1 cellular context compared by ENCODE assay signal in the genomic region with DNA sequence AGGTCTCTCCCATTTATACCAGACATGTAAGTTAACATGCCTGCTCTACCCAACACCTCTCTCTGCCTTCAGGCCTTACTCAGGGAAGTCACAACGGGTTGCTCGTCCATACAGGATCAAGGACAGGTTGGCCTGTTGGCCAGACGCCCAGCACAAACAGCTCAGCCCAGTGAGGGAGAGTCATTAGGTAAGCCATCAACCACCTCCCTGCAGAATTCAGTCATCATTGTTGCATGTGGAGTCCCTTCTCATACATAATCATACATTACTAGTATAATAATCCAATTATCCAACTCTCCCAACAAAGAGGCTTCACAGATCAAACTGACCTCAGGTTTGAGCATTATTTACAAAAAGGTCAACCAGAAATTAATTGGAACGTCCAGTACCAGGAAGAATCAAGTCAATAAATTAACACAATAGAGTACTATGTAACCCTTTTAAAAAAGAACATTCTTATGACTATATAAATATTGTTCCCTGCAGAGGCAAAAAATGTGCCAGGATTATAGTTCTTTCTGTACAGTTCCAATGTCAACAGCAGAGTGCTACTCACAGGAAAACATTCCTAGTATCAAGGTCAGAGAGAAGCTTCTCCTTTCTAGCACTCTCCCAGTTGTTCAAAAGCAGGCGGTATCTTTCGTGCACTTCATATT.
TF ChIP-seq lines count a peak whose summit lies in the region.

No MANE protein-coding gene starts in this region.

TF ChIP-seq in HepG2, 621 proteins besides CTCF, POLR2A, EP300 and RAD21 (continued from another document and continues in another):
- TF ChIP-seq, protein P1, sequence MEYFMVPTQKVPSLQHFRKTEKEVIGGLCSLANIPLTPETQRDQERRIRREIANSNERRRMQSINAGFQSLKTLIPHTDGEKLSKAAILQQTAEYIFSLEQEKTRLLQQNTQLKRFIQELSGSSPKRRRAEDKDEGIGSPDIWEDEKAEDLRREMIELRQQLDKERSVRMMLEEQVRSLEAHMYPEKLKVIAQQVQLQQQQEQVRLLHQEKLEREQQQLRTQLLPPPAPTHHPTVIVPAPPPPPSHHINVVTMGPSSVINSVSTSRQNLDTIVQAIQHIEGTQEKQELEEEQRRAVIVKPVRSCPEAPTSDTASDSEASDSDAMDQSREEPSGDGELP (IDR thresholded peaks at IDR 0.05; ENCODE audit: borderline replicate concordance, low read depth): peak; percentile 38; the same call in 1 of the 2 replicates
- TF ChIP-seq NFIC (IDR thresholded peaks at IDR 0.05; ENCODE audit: low read length) (peak; percentile 65; the same call in 1 of the 2 replicates), ZNF556 (CRISPR knock-in tag; IDR thresholded peaks at IDR 0.05; ENCODE audit: borderline replicate concordance) (no peak; the same call in 1 of the 2 replicates), TCF7 (IDR thresholded peaks at IDR 0.05; ENCODE audit: low read depth) (peak; percentile 48; the same call in 1 of the 2 replicates), MED13 (CRISPR knock-in tag; IDR thresholded peaks at IDR 0.05) (no peak), SOX13 (IDR thresholded peaks at IDR 0.05) (no peak), SOX13 (CRISPR knock-in tag; conservative IDR thresholded peaks at IDR 0.05 in 1 of 2, IDR thresholded peaks at IDR 0.05 in 1 of 2) (peak in 1 of 2 experiments; percentile 83; a peak in 2 of 4 replicates), FOXP1 (IDR thresholded peaks at IDR 0.05) (0 out of 2 replicates have a peak, but pooled peaks have one; percentile 25), FOXP1 (CRISPR knock-in tag; IDR thresholded peaks at IDR 0.05) (peak; percentile 13; the same call in 1 of the 2 replicates), SOX5 (CRISPR knock-in tag; IDR thresholded peaks at IDR 0.05; ENCODE audit: borderline replicate concordance) (peak; percentile 88; the same call in 1 of the 2 replicates), MED1 (CRISPR knock-in tag; IDR thresholded peaks at IDR 0.05) (peak; percentile 38), SOX6 (IDR thresholded peaks at IDR 0.05) (no peak), SOX6 (CRISPR knock-in tag; IDR thresholded peaks at IDR 0.05) (peak; percentile 69), ZFP62 (CRISPR knock-in tag; IDR thresholded peaks at IDR 0.05) (no peak), ZNF382 (CRISPR knock-in tag; IDR thresholded peaks at IDR 0.05; ENCODE audit: borderline replicate concordance) (no peak), NR2F6 (IDR thresholded peaks at IDR 0.05) (peak; percentile 75), NR2F6 (CRISPR knock-in tag; IDR thresholded peaks at IDR 0.05) (0 out of 2 replicates have a peak, but pooled peaks have one; percentile 32), ZNF737 (CRISPR knock-in tag; IDR thresholded peaks at IDR 0.05; ENCODE audit: borderline replicate concordance) (no peak), LCORL (IDR thresholded peaks at IDR 0.05) (no peak), LCORL (CRISPR knock-in tag; IDR thresholded peaks at IDR 0.05) (peak; percentile 42; the same call in 1 of the 2 replicates), HNF4A (CRISPR knock-in tag; IDR thresholded peaks at IDR 0.05) (peak; percentile 18; the same call in 1 of the 2 replicates), THAP11 (CRISPR knock-in tag; IDR thresholded peaks at IDR 0.05) (peak; percentile 38; the same call in 1 of the 2 replicates), GPN1 (CRISPR knock-in tag; IDR thresholded peaks at IDR 0.05; ENCODE audit: borderline replicate concordance) (no peak), ZSCAN25 (CRISPR knock-in tag; IDR thresholded peaks at IDR 0.05) (peak; percentile 61; the same call in 1 of the 2 replicates), TOPORS (CRISPR knock-in tag; IDR thresholded peaks at IDR 0.05) (no peak), KLF16 (CRISPR knock-in tag; IDR thresholded peaks at IDR 0.05) (peak in 1 of 2 experiments; percentile 50; a peak in 1 of 4 replicates), MIXL1 (CRISPR knock-in tag; IDR thresholded peaks at IDR 0.05) (peak; percentile 78), RXRA (CRISPR knock-in tag; IDR thresholded peaks at IDR 0.05) (peak; percentile 76; the same call in 1 of the 2 replicates), CEBPG (CRISPR knock-in tag; IDR thresholded peaks at IDR 0.05) (peak; percentile 55), NCOA2 (CRISPR knock-in tag; IDR thresholded peaks at IDR 0.05) (peak; percentile 67)
- TF ChIP-seq, protein P2, sequence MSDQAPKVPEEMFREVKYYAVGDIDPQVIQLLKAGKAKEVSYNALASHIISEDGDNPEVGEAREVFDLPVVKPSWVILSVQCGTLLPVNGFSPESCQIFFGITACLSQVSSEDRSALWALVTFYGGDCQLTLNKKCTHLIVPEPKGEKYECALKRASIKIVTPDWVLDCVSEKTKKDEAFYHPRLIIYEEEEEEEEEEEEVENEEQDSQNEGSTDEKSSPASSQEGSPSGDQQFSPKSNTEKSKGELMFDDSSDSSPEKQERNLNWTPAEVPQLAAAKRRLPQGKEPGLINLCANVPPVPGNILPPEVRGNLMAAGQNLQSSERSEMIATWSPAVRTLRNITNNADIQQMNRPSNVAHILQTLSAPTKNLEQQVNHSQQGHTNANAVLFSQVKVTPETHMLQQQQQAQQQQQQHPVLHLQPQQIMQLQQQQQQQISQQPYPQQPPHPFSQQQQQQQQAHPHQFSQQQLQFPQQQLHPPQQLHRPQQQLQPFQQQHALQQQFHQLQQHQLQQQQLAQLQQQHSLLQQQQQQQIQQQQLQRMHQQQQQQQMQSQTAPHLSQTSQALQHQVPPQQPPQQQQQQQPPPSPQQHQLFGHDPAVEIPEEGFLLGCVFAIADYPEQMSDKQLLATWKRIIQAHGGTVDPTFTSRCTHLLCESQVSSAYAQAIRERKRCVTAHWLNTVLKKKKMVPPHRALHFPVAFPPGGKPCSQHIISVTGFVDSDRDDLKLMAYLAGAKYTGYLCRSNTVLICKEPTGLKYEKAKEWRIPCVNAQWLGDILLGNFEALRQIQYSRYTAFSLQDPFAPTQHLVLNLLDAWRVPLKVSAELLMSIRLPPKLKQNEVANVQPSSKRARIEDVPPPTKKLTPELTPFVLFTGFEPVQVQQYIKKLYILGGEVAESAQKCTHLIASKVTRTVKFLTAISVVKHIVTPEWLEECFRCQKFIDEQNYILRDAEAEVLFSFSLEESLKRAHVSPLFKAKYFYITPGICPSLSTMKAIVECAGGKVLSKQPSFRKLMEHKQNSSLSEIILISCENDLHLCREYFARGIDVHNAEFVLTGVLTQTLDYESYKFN (CRISPR knock-in tag; conservative IDR thresholded peaks at IDR 0.05): peak; percentile 66
- TF ChIP-seq, protein P3, sequence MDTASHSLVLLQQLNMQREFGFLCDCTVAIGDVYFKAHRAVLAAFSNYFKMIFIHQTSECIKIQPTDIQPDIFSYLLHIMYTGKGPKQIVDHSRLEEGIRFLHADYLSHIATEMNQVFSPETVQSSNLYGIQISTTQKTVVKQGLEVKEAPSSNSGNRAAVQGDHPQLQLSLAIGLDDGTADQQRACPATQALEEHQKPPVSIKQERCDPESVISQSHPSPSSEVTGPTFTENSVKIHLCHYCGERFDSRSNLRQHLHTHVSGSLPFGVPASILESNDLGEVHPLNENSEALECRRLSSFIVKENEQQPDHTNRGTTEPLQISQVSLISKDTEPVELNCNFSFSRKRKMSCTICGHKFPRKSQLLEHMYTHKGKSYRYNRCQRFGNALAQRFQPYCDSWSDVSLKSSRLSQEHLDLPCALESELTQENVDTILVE (CRISPR knock-in tag; IDR thresholded peaks at IDR 0.05): no peak
- TF ChIP-seq, protein P4, sequence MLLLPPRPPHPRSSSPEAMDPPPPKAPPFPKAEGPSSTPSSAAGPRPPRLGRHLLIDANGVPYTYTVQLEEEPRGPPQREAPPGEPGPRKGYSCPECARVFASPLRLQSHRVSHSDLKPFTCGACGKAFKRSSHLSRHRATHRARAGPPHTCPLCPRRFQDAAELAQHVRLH (CRISPR knock-in tag; IDR thresholded peaks at IDR 0.05; ENCODE audit: borderline replicate concordance, low read depth): 0 out of 2 replicates have a peak, but pooled peaks have one; percentile 31
- TF ChIP-seq, protein P5, sequence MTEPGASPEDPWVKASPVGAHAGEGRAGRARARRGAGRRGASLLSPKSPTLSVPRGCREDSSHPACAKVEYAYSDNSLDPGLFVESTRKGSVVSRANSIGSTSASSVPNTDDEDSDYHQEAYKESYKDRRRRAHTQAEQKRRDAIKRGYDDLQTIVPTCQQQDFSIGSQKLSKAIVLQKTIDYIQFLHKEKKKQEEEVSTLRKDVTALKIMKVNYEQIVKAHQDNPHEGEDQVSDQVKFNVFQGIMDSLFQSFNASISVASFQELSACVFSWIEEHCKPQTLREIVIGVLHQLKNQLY (CRISPR knock-in tag; IDR thresholded peaks at IDR 0.05): peak; percentile 45; the same call in 1 of the 2 replicates
- TF ChIP-seq, protein P6, sequence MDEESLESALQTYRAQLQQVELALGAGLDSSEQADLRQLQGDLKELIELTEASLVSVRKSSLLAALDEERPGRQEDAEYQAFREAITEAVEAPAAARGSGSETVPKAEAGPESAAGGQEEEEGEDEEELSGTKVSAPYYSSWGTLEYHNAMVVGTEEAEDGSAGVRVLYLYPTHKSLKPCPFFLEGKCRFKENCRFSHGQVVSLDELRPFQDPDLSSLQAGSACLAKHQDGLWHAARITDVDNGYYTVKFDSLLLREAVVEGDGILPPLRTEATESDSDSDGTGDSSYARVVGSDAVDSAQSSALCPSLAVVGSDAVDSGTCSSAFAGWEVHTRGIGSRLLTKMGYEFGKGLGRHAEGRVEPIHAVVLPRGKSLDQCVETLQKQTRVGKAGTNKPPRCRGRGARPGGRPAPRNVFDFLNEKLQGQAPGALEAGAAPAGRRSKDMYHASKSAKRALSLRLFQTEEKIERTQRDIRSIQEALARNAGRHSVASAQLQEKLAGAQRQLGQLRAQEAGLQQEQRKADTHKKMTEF (CRISPR knock-in tag; IDR thresholded peaks at IDR 0.05): peak; percentile 61; the same call in 1 of the 2 replicates
- TF ChIP-seq, protein P7, sequence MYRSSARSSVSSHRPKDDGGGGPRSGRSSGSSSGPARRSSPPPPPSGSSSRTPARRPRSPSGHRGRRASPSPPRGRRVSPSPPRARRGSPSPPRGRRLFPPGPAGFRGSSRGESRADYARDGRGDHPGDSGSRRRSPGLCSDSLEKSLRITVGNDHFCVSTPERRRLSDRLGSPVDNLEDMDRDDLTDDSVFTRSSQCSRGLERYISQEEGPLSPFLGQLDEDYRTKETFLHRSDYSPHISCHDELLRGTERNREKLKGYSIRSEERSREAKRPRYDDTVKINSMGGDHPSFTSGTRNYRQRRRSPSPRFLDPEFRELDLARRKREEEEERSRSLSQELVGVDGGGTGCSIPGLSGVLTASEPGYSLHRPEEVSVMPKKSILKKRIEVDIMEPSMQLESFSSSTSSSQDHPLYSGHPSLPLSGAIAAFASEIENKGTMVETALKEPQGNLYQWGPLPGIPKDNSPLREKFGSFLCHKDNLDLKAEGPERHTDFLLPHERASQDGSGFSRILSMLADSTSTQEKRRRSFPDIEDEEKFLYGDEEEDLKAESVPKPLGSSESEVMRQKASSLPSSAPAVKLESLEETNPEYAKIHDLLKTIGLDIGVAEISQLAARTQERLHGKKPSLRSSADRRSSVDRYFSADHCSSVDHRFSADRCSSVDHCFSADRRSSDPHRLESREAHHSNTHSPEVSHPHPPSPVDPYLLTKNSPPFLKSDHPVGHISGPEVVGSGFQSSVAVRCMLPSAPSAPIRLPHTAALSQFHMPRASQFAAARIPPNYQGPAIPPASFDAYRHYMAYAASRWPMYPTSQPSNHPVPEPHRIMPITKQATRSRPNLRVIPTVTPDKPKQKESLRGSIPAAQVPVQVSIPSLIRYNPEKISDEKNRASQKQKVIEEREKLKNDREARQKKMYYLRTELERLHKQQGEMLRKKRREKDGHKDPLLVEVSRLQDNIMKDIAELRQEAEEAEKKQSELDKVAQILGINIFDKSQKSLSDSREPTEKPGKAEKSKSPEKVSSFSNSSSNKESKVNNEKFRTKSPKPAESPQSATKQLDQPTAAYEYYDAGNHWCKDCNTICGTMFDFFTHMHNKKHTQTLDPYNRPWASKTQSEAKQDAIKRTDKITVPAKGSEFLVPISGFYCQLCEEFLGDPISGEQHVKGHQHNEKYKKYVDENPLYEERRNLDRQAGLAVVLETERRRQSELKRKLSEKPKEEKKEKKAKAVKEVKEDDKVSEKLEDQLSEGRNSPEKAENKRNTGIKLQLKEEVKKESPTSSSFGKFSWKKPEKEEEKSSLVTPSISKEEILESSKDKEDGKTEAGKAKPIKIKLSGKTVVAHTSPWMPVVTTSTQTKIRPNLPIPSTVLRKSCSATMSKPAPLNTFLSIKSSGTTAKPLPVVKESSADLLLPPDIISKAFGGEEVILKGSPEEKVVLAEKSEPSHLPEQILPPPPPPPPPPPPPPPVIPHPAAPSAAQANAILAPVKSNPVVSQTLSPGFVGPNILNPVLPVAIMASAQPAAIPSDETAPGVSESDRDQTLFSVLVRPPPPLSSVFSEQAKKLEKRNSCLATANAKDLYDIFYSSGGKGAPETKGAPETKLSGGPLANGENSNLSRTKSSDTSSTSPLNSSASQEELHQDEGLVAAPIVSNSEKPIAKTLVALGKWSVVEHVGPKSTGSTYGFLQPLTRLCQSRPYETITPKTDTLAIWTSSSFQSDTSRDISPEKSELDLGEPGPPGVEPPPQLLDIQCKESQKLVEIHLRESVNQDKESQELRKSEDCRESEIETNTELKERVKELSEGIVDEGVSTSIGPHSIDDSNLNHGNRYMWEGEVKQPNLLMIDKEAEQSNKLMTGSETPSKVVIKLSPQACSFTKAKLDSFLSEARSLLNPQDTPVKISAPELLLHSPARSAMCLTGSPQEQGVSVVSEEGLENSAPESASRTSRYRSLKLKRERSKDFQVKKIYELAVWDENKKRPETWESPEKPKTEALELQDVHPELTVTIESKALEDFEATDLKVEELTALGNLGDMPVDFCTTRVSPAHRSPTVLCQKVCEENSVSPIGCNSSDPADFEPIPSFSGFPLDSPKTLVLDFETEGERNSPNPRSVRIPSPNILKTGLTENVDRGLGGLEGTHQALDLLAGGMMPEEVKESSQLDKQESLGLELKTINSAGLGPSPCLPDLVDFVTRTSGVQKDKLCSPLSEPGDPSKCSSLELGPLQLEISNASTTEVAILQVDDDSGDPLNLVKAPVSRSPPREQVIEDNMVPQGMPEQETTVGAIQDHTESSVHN (CRISPR knock-in tag; IDR thresholded peaks at IDR 0.05): no peak
- TF ChIP-seq, protein P8, sequence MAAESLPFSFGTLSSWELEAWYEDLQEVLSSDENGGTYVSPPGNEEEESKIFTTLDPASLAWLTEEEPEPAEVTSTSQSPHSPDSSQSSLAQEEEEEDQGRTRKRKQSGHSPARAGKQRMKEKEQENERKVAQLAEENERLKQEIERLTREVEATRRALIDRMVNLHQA (CRISPR knock-in tag; IDR thresholded peaks at IDR 0.05): no peak
- TF ChIP-seq, protein P9, sequence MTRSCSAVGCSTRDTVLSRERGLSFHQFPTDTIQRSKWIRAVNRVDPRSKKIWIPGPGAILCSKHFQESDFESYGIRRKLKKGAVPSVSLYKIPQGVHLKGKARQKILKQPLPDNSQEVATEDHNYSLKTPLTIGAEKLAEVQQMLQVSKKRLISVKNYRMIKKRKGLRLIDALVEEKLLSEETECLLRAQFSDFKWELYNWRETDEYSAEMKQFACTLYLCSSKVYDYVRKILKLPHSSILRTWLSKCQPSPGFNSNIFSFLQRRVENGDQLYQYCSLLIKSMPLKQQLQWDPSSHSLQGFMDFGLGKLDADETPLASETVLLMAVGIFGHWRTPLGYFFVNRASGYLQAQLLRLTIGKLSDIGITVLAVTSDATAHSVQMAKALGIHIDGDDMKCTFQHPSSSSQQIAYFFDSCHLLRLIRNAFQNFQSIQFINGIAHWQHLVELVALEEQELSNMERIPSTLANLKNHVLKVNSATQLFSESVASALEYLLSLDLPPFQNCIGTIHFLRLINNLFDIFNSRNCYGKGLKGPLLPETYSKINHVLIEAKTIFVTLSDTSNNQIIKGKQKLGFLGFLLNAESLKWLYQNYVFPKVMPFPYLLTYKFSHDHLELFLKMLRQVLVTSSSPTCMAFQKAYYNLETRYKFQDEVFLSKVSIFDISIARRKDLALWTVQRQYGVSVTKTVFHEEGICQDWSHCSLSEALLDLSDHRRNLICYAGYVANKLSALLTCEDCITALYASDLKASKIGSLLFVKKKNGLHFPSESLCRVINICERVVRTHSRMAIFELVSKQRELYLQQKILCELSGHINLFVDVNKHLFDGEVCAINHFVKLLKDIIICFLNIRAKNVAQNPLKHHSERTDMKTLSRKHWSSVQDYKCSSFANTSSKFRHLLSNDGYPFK (CRISPR knock-in tag; IDR thresholded peaks at IDR 0.05; ENCODE audit: borderline replicate concordance): no peak
